In the genomic region with DNA sequence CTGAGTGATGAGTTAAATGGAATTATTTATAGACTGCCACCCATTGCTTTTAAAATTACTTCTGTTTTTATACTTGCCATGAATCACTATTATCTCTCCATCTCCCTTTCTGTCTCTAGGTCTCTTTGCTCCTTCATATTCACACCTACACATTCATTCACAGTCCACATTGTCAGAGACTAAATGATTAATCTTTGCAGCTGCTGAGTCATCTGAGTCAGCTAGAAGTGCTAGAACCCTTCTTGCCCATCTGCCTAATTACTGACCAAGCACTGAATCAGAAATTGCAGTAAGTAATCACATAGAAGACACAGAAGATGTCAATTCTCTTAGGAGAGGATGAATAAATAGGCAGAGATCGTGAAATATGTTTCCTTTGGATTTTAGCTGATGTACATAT, we compare ENCODE assay signal across 14 cellular contexts.
A peak's percentile ranks its signal among the peaks of the same experiment; 100 is the strongest.
DNase-seq lines count a peak whose midpoint lies in the region; ATAC-seq lines count a peak whose summit lies in the region.
"Had no signal": no experiment of that assay in that cellular context is flagged by ENCODE, and none has a peak within 500 bp of the region (broad histone marks: within the 10 kb centered on the region; RNA-seq: fewer than 3 reads in every experiment).

No MANE protein-coding gene starts in this region.

- ATAC-seq in GM18511 (IDR thresholded peaks at IDR 0.05; ENCODE audit: unreplicated experiment) = peak; percentile 72
- ATAC-seq in HG03432 (IDR thresholded peaks at IDR 0.05; ENCODE audit: unreplicated experiment) = peak; percentile 67
- ATAC-seq in GM21360 (IDR thresholded peaks at IDR 0.05; ENCODE audit: unreplicated experiment) = no peak
- ATAC-seq: psoas muscle had no signal

- DNase-seq in RKO (ENCODE audit: low spot score) (peak; percentile 69), kidney tubule cell (ENCODE audit: low spot score) (peak; percentile 69), DMS153 treated with DMSO at 0.1 percent for 48 hours (lab: John Stamatoyannopoulos, UW; ENCODE audit: unreplicated experiment) (no peak), NCI-H345 (lab: John Stamatoyannopoulos, UW) (no peak)
- DNase-seq: activated CD4-positive, alpha-beta T cell treated with anti-CD3 and anti-CD28 coated beads, Interleukin-2, amount 10 ng/mL, durations not matched to agents 7 days and 5 days; activated naive CD4-positive, alpha-beta T cell; mesenchymal stem cell; NCI-H2029; psoas muscle; SIG-M5; stimulated activated naive CD4-positive, alpha-beta T cell treated with Interleukin-2 at 50 U/mL for 16 hours had no signal

Comparison
In these comparisons a context has a peak if more than half of its experiments do, and no peak if none do; other contexts are left out.
1. DNase-seq: peak in RKO (single experiment) and kidney tubule cell (single experiment); none in DMS153 treated with DMSO at 0.1 percent for 48 hours (single experiment) and NCI-H345 (single experiment).